1 cellular context compared by ENCODE assay signal in genomic region chr13:100022798-100023197, GRCh38.
TF ChIP-seq lines count a peak whose summit lies in the region.

No MANE protein-coding gene starts in this region.

TF ChIP-seq in HCT116, 20 proteins besides CTCF, POLR2A, EP300 and RAD21:
- TF ChIP-seq CBX3 (IDR thresholded peaks at IDR 0.05; ENCODE audit: low read depth) (no peak), FOSL1 (IDR thresholded peaks at IDR 0.05; ENCODE audit: low read depth) (no peak), EZH2 (IDR thresholded peaks at IDR 0.05) (no peak), REST (IDR thresholded peaks at IDR 0.05; ENCODE audit: low read depth) (no peak), EZH2phosphoT487 (IDR thresholded peaks at IDR 0.05; ENCODE audit: borderline replicate concordance) (no peak), POLR2AphosphoS5 (IDR thresholded peaks at IDR 0.05; ENCODE audit: low read depth, low read length) (no peak), CEBPB (IDR thresholded peaks at IDR 0.05; ENCODE audit: low read depth) (no peak), MAX (IDR thresholded peaks at IDR 0.05) (no peak), ELF1 (IDR thresholded peaks at IDR 0.05; ENCODE audit: borderline replicate concordance, low read depth) (no peak), TCF7L2 (IDR thresholded peaks at IDR 0.05; ENCODE audit: borderline replicate concordance, extremely low read depth, insufficient read depth, insufficient read length) (no peak), EGR1 (IDR thresholded peaks at IDR 0.05; ENCODE audit: low read depth) (no peak), ATF3 (IDR thresholded peaks at IDR 0.05) (no peak), ZBTB33 (IDR thresholded peaks at IDR 0.05; ENCODE audit: extremely low read depth, insufficient replicate concordance, low read length) (no peak), ZNF274 (IDR thresholded peaks at IDR 0.05; ENCODE audit: low read depth, low read length) (no peak), ZFX (IDR thresholded peaks at IDR 0.05) (no peak), JUND (IDR thresholded peaks at IDR 0.05) (no peak)
